ENCODE assay signal across 24 cellular contexts in the genomic region with DNA sequence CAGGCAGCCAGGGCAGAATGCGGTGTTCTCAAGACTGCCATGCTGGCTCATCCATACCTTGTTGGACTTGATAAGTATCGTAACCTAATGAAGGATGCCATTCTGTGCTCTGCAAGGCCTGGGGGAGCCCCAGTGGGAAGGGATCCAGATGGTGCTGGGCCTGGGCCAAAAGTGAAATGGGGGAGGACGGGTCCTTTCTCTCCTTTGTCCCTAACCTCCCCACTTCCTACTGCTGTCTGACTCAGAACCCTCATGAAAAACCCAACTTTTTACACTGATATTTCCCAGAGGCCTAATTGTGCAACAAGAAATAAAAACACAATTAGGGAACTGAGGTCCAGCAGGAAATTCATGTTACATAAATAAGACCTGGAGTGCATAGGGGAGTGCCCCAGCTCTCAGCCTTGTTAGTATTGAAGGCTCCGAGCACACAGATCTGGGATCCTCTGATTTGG.
A peak's percentile ranks its signal among the peaks of the same experiment; 100 is the strongest.
DNase-seq lines count a peak whose midpoint lies in the region; ATAC-seq and TF ChIP-seq lines count a peak whose summit lies in the region.
"Had no signal": no experiment of that assay in that cellular context is flagged by ENCODE, and none has a peak within 500 bp of the region (broad histone marks: within the 10 kb centered on the region; RNA-seq: fewer than 3 reads in every experiment).

No MANE protein-coding gene starts in this region.

- H3K79me2 ChIP-seq in osteoblast (ENCODE audit: insufficient read depth, low read length) = no peaks in the 10 kb centered on the region

- peak; percentile 65 for DNase-seq in natural killer cell treated with Interleukin-12 subunit alpha and Interleukin-12 subunit beta and Interleukin-15 and Interleukin-18, amount 100 ng/mL, for 72 hours (ENCODE audit: low spot score)
- no peak for DNase-seq in natural killer cell
- peak; percentile 51 for DNase-seq in mesenchymal stem cell
- DNase-seq in activated CD4-positive, alpha-beta memory T cell treated with anti-CD3 and anti-CD28 coated beads for 36 hours = no peak
- no peak for DNase-seq in SKM-1 treated with dmso at 0.1 percent for 144 hours (lab: John Stamatoyannopoulos, UW; ENCODE audit: unreplicated experiment)
- no peak for DNase-seq in osteoblast (ENCODE audit: insufficient read length, low spot score, missing footprints)
- DNase-seq in D341Med (ENCODE audit: low spot score) = no peak
- DNase-seq: DMS153; heart left ventricle; immature natural killer cell; naive thymus-derived CD8-positive, alpha-beta T cell; NCI-H146; NCI-H446; NK-92 treated with Interleukin-12 subunit alpha and Interleukin-12 subunit beta, amount 100 ng/mL, for 24 hours; stimulated activated CD4-positive, alpha-beta T cell treated with anti-CD3 and anti-CD28 coated beads, Interleukin-4, amount 100 ng/mL, for 4 hours; T-helper 17 cell; WERI-Rb-1 had no signal

- H2BK12ac ChIP-seq in mesenchymal stem cell (ENCODE audit: low read length in 2 of 2) = peak overlapping the region in 1 of 2 experiments; percentile 99

- H3K27ac Mint-ChIP-seq in natural killer cell treated with Interleukin-12 subunit alpha and Interleukin-12 subunit beta and Interleukin-15 and Interleukin-18, amount 100 ng/mL, for 72 hours = peak overlapping the region in 1 of 2 donors; percentile 91
- no peak overlapping the region for H3K27ac Mint-ChIP-seq in natural killer cell
- H3K27ac Mint-ChIP-seq in dendritic cell treated with granulocyte-macrophage colony-stimulating factor and Interleukin-4, amounts not matched to agents 40 ng/mL and 50 ng/mL, for 4 days = peak overlapping the region; percentile 72
- H3K27ac Mint-ChIP-seq in activated CD4-positive, alpha-beta memory T cell treated with anti-CD3 and anti-CD28 coated beads for 36 hours = no peak overlapping the region
- H3K27ac Mint-ChIP-seq: activated naive CD8-positive, alpha-beta T cell; immature natural killer cell; naive thymus-derived CD8-positive, alpha-beta T cell; T-helper 17 cell had no signal

- H3K27me3 Mint-ChIP-seq in natural killer cell treated with Interleukin-12 subunit alpha and Interleukin-12 subunit beta and Interleukin-15 and Interleukin-18, amount 100 ng/mL, for 72 hours = peaks cover 6 to 7% of the 10 kb centered on the region in 2 donors
- peaks cover 3 to 7% of the 10 kb centered on the region in 2 donors for H3K27me3 Mint-ChIP-seq in natural killer cell (ENCODE audit: low read depth in 2 of 2)
- peaks cover under 1% of the 10 kb centered on the region for H3K27me3 Mint-ChIP-seq in dendritic cell treated with granulocyte-macrophage colony-stimulating factor and Interleukin-4, amounts not matched to agents 40 ng/mL and 50 ng/mL, for 4 days
- H3K27me3 Mint-ChIP-seq in activated CD4-positive, alpha-beta memory T cell treated with anti-CD3 and anti-CD28 coated beads for 36 hours = peaks cover 5% of the 10 kb centered on the region

- no peaks in the 10 kb centered on the region for H3K9me3 Mint-ChIP-seq in natural killer cell treated with Interleukin-12 subunit alpha and Interleukin-12 subunit beta and Interleukin-15 and Interleukin-18, amount 100 ng/mL, for 72 hours
- peaks cover 2 to 3% of the 10 kb centered on the region in 2 donors for H3K9me3 Mint-ChIP-seq in natural killer cell
- H3K9me3 Mint-ChIP-seq in dendritic cell treated with granulocyte-macrophage colony-stimulating factor and Interleukin-4, amounts not matched to agents 40 ng/mL and 50 ng/mL, for 4 days = peaks cover 29% of the 10 kb centered on the region
- H3K9me3 Mint-ChIP-seq in activated CD4-positive, alpha-beta memory T cell treated with anti-CD3 and anti-CD28 coated beads for 36 hours = peaks cover 7% of the 10 kb centered on the region

- H2AK5ac ChIP-seq in mesenchymal stem cell (ENCODE audit: low read length, severe bottlenecking) = no peak overlapping the region

- H3K18ac ChIP-seq in mesenchymal stem cell (ENCODE audit: low read depth in 1 of 2, low read length in 2 of 2) = peak overlapping the region; percentile 5 to 46

- H2AFZ ChIP-seq in mesenchymal stem cell (ENCODE audit: low read depth, low read length) = no peak overlapping the region
- no peak overlapping the region for H2AFZ ChIP-seq in osteoblast (ENCODE audit: low read length)

- H3K36me3 ChIP-seq in mesenchymal stem cell (ENCODE audit: control insufficient read depth in 1 of 2, insufficient read depth in 2 of 2, low read depth in 1 of 2, low read length in 2 of 2) = no peaks in the 10 kb centered on the region
- H3K36me3 ChIP-seq in osteoblast (ENCODE audit: insufficient read depth, low read length) = no peaks in the 10 kb centered on the region
- H3K36me3 ChIP-seq: heart left ventricle, suprapubic skin, WERI-Rb-1 had no signal

- POLR2A ChIA-PET in activated CD4-positive, alpha-beta memory T cell treated with anti-CD3 and anti-CD28 coated beads for 36 hours (lab: Charles Lee) = no interaction called here

- H3K36me3 Mint-ChIP-seq in natural killer cell treated with Interleukin-12 subunit alpha and Interleukin-12 subunit beta and Interleukin-15 and Interleukin-18, amount 100 ng/mL, for 72 hours = peaks cover 5% of the 10 kb centered on the region
- no peaks in the 10 kb centered on the region for H3K36me3 Mint-ChIP-seq in natural killer cell
- H3K36me3 Mint-ChIP-seq in dendritic cell treated with granulocyte-macrophage colony-stimulating factor and Interleukin-4, amounts not matched to agents 40 ng/mL and 50 ng/mL, for 4 days (ENCODE audit: low read depth) = peaks cover 8% of the 10 kb centered on the region
- H3K36me3 Mint-ChIP-seq in activated CD4-positive, alpha-beta memory T cell treated with anti-CD3 and anti-CD28 coated beads for 36 hours = no peaks in the 10 kb centered on the region
- H3K36me3 Mint-ChIP-seq: immature natural killer cell had no signal

- intact Hi-C loops in natural killer cell (cut with micrococcal nuclease) = no loop called here
- intact Hi-C loops in dendritic cell treated with granulocyte-macrophage colony-stimulating factor and Interleukin-4, amounts not matched to agents 40 ng/mL and 50 ng/mL, for 4 days (cut with micrococcal nuclease) = no loop called here
- intact Hi-C loops in activated CD4-positive, alpha-beta memory T cell treated with anti-CD3 and anti-CD28 coated beads for 36 hours (cut with micrococcal nuclease) = no loop called here

- H3K27ac ChIP-seq in mesenchymal stem cell (ENCODE audit: low read length, poor library complexity, severe bottlenecking) (no peak overlapping the region), osteoblast (ENCODE audit: low read depth, low read length) (no peak overlapping the region)
- H3K27ac ChIP-seq: A549, C4-2B, suprapubic skin, WERI-Rb-1 had no signal

- H3K4me2 ChIP-seq in mesenchymal stem cell (ENCODE audit: low read length, poor library complexity, severe bottlenecking) (no peak overlapping the region), osteoblast (ENCODE audit: insufficient read depth, low read length) (no peak overlapping the region)
- H3K4me2 ChIP-seq: A549, smooth muscle cell had no signal

- H2BK120ac ChIP-seq in mesenchymal stem cell (ENCODE audit: low read depth, low read length) = peak overlapping the region; percentile 30

- H3K23ac ChIP-seq in mesenchymal stem cell (ENCODE audit: low read length in 2 of 2) = no peak overlapping the region

- H4K8ac ChIP-seq in mesenchymal stem cell (ENCODE audit: low read length) = peak overlapping the region; percentile 36

- peak overlapping the region; percentile 67 for H4K91ac ChIP-seq in mesenchymal stem cell (ENCODE audit: low read length)

- no peak overlapping the region for H3K14ac ChIP-seq in mesenchymal stem cell (ENCODE audit: low read length in 2 of 2)

- H3K4me3 Mint-ChIP-seq in natural killer cell treated with Interleukin-12 subunit alpha and Interleukin-12 subunit beta and Interleukin-15 and Interleukin-18, amount 100 ng/mL, for 72 hours = no peak overlapping the region
- H3K4me3 Mint-ChIP-seq in natural killer cell = no peak overlapping the region
- H3K4me3 Mint-ChIP-seq in dendritic cell treated with granulocyte-macrophage colony-stimulating factor and Interleukin-4, amounts not matched to agents 40 ng/mL and 50 ng/mL, for 4 days = no peak overlapping the region
- H3K4me3 Mint-ChIP-seq in activated CD4-positive, alpha-beta memory T cell treated with anti-CD3 and anti-CD28 coated beads for 36 hours = no peak overlapping the region
- H3K4me3 Mint-ChIP-seq: activated naive CD8-positive, alpha-beta T cell; immature natural killer cell; naive thymus-derived CD8-positive, alpha-beta T cell; T-helper 17 cell had no signal

- no peaks in the 10 kb centered on the region for H3K79me1 ChIP-seq in mesenchymal stem cell (replicated peaks; ENCODE audit: low read length, poor library complexity, severe bottlenecking)

- H2BK15ac ChIP-seq in mesenchymal stem cell (ENCODE audit: low read depth, poor library complexity, severe bottlenecking) = no peak overlapping the region

- peaks cover 0 to 27% of the 10 kb centered on the region in 2 donors for H3K4me1 Mint-ChIP-seq in natural killer cell treated with Interleukin-12 subunit alpha and Interleukin-12 subunit beta and Interleukin-15 and Interleukin-18, amount 100 ng/mL, for 72 hours (ENCODE audit: low read depth in 2 of 2)
- H3K4me1 Mint-ChIP-seq in natural killer cell = no peaks in the 10 kb centered on the region
- H3K4me1 Mint-ChIP-seq in dendritic cell treated with granulocyte-macrophage colony-stimulating factor and Interleukin-4, amounts not matched to agents 40 ng/mL and 50 ng/mL, for 4 days (ENCODE audit: low read depth) = peaks cover 20% of the 10 kb centered on the region
- no peaks in the 10 kb centered on the region for H3K4me1 Mint-ChIP-seq in activated CD4-positive, alpha-beta memory T cell treated with anti-CD3 and anti-CD28 coated beads for 36 hours (ENCODE audit: low read depth)
- H3K4me1 Mint-ChIP-seq: immature natural killer cell; naive thymus-derived CD8-positive, alpha-beta T cell; T-helper 17 cell had no signal

- CTCF ChIA-PET in activated CD4-positive, alpha-beta memory T cell treated with anti-CD3 and anti-CD28 coated beads for 36 hours (lab: Charles Lee) = no interaction called here

- H2BK5ac ChIP-seq in mesenchymal stem cell (ENCODE audit: low read depth, low read length, poor library complexity, severe bottlenecking) = no peak overlapping the region

- H3K9ac ChIP-seq in mesenchymal stem cell (ENCODE audit: low read length) = no peak overlapping the region

- no peak overlapping the region for H3K4me3 ChIP-seq in mesenchymal stem cell (ENCODE audit: insufficient read depth in 1 of 2, low read depth in 1 of 2, low read length in 2 of 2)
- H3K4me3 ChIP-seq in osteoblast (ENCODE audit: insufficient read depth, low read length) = no peak overlapping the region
- H3K4me3 ChIP-seq: A549, heart left ventricle, lung, smooth muscle cell, suprapubic skin had no signal

- ATAC-seq in natural killer cell treated with Interleukin-12 subunit alpha and Interleukin-12 subunit beta and Interleukin-15 and Interleukin-18, amount 100 ng/mL, for 72 hours = peak; percentile 50 to 83
- no peak for ATAC-seq in natural killer cell
- ATAC-seq: A549; heart left ventricle; naive thymus-derived CD8-positive, alpha-beta T cell; T-helper 17 cell had no signal

- H4K20me1 ChIP-seq in osteoblast (ENCODE audit: insufficient read depth, low read length) = no peaks in the 10 kb centered on the region

- peaks cover 6% of the 10 kb centered on the region for H3K9me3 ChIP-seq in mesenchymal stem cell (ENCODE audit: control insufficient read depth, low read length)
- peaks cover 3% of the 10 kb centered on the region for H3K9me3 ChIP-seq in osteoblast (ENCODE audit: low read depth, low read length)
- H3K9me3 ChIP-seq: A549, suprapubic skin had no signal

- H3K27me3 ChIP-seq in mesenchymal stem cell (ENCODE audit: control insufficient read depth in 1 of 2, insufficient read depth in 1 of 2, low read length in 2 of 2) (peaks cover 0 to 6% of the 10 kb centered on the region in 2 experiments), osteoblast (ENCODE audit: insufficient read depth, low read length) (peaks cover 6% of the 10 kb centered on the region)
- H3K27me3 ChIP-seq: heart left ventricle, suprapubic skin had no signal

- H3K4me1 ChIP-seq in mesenchymal stem cell (ENCODE audit: control insufficient read depth, insufficient read depth, low read depth, low read length) (no peaks in the 10 kb centered on the region), osteoblast (ENCODE audit: insufficient read depth, low read length) (no peaks in the 10 kb centered on the region)
- H3K4me1 ChIP-seq: A549 had no signal

- peak overlapping the region; percentile 8 to 60 for H3K4ac ChIP-seq in mesenchymal stem cell (ENCODE audit: low read depth in 1 of 2, low read length in 2 of 2)

- 63% methylated on average over 4 of the region's 4 CpGs for WGBS in mesenchymal stem cell

- TF ChIP-seq CTCF in natural killer cell (IDR thresholded peaks at IDR 0.05) (no peak), osteoblast (IDR thresholded peaks at IDR 0.05; ENCODE audit: extremely low read depth, low read depth, low read length) (no peak)

Comparison
In these comparisons a context has a peak if more than half of its experiments do, and no peak if none do; other contexts are left out.
1. ATAC-seq: peak in natural killer cell treated with Interleukin-12 subunit alpha and Interleukin-12 subunit beta and Interleukin-15 and Interleukin-18, amount 100 ng/mL, for 72 hours (2 of 2); none in natural killer cell (0 of 3).
2. DNase-seq: peak in natural killer cell treated with Interleukin-12 subunit alpha and Interleukin-12 subunit beta and Interleukin-15 and Interleukin-18, amount 100 ng/mL, for 72 hours (single experiment) and mesenchymal stem cell (single experiment); none in natural killer cell (single experiment), activated CD4-positive, alpha-beta memory T cell treated with anti-CD3 and anti-CD28 coated beads for 36 hours (single experiment), SKM-1 treated with dmso at 0.1 percent for 144 hours (single experiment), osteoblast (single experiment) and D341Med (single experiment).